In genomic region chr17:6755731-6756184, GRCh38 we compare ENCODE assay signal across 8 cellular contexts. TPM values are rescaled to one million over a fixed set of nuclear protein-coding genes. Genes with fewer than 3 reads are reported as not detected.
DNase-seq lines count a peak whose midpoint lies in the region; ATAC-seq and TF ChIP-seq lines count a peak whose summit lies in the region.

XAF1 (plus strand) TSS chr17:6756046; CDS start chr17:6756079, 33 bp downstream.

- no peak for TF ChIP-seq CTCF in endothelial cell (IDR thresholded peaks at IDR 0.05; ENCODE audit: unreplicated experiment)
- TF ChIP-seq CTCF in tibial nerve (IDR thresholded peaks at IDR 0.05), result no peak

- POLR2A ChIA-PET in naive thymus-derived CD8-positive, alpha-beta T cell (lab: Charles Lee), result interaction anchor here (0.5 kb wide), 1 partner anchor 318 kb away, joined by 9 read pairs; no protein-coding TSS in a partner anchor

- TF ChIP-seq POLR2A in tibial nerve (IDR thresholded peaks at IDR 0.05), result no peak

- peak within 1 kb of the TSS; percentile 69 to 92 (median 83) for H3K27ac ChIP-seq in tibial nerve

- H3K27me3 ChIP-seq in tibial nerve, result no peaks in the 10 kb centered on the region

- H3K4me3 ChIP-seq in tibial nerve, result peak within 1 kb of the TSS; percentile 31 to 72 (median 50)

- no peaks in the 10 kb centered on the region for H3K9me3 Mint-ChIP-seq in endothelial cell (ENCODE audit: unreplicated experiment)
- no peaks in the 10 kb centered on the region for H3K9me3 Mint-ChIP-seq in naive thymus-derived CD8-positive, alpha-beta T cell

- H3K36me3 Mint-ChIP-seq in endothelial cell (ENCODE audit: low read depth, unreplicated experiment), result no peaks in the 10 kb centered on the region
- peaks cover 4 to 29% (median 26%) of the 10 kb centered on the region in 3 donors for H3K36me3 Mint-ChIP-seq in naive thymus-derived CD8-positive, alpha-beta T cell

- DNase-seq in AG20443 (ENCODE audit: low spot score), result peak; percentile 50
- DNase-seq in activated CD4-positive, alpha-beta T cell treated with anti-CD3 and anti-CD28 coated beads, Interleukin-2, amount 50 U/mL, for 1 hour, result peak; percentile 32
- no peak for DNase-seq in endothelial cell (ENCODE audit: low spot score)
- DNase-seq in naive thymus-derived CD8-positive, alpha-beta T cell, result peak in 8 of 10 donors; percentile 7 to 61 (median 40)
- DNase-seq in tibial nerve (ENCODE audit: low spot score in 2 of 2), result peak in 1 of 2 donors; percentile 34
- DNase-seq in SK-N-DZ (ENCODE audit: low spot score), result no peak

- no peak for TF ChIP-seq EP300 in tibial nerve (IDR thresholded peaks at IDR 0.05)

- peak; percentile 44 for ATAC-seq in HG03432 (IDR thresholded peaks at IDR 0.05; ENCODE audit: unreplicated experiment)
- ATAC-seq in naive thymus-derived CD8-positive, alpha-beta T cell, result peak; percentile 76 to 79
- ATAC-seq in GM18909 (IDR thresholded peaks at IDR 0.05; ENCODE audit: poor library complexity, unreplicated experiment), result no peak

- peak within 1 kb of the TSS; percentile 11 for H3K4me3 Mint-ChIP-seq in endothelial cell (ENCODE audit: unreplicated experiment)
- H3K4me3 Mint-ChIP-seq in naive thymus-derived CD8-positive, alpha-beta T cell, result peak within 1 kb of the TSS; percentile 93 to 100 (median 98)

- peaks cover 0 to 28% (median 0%) of the 10 kb centered on the region in 3 donors for H3K36me3 ChIP-seq in tibial nerve

- H3K27ac Mint-ChIP-seq in endothelial cell (ENCODE audit: unreplicated experiment), result no peak within 1 kb of the TSS
- peak within 1 kb of the TSS; percentile 91 to 100 (median 96) for H3K27ac Mint-ChIP-seq in naive thymus-derived CD8-positive, alpha-beta T cell

- WGBS in tibial nerve, 2 donors, result 26 to 27% methylated on average over 12 to 14 of the region's 14 CpGs

- H3K9me3 ChIP-seq in tibial nerve, result no peaks in the 10 kb centered on the region

- peaks cover 7% of the 10 kb centered on the region for H3K27me3 Mint-ChIP-seq in endothelial cell (ENCODE audit: unreplicated experiment)
- H3K27me3 Mint-ChIP-seq in naive thymus-derived CD8-positive, alpha-beta T cell, result no peaks in the 10 kb centered on the region

- peaks cover 0 to 61% (median 30%) of the 10 kb centered on the region in 4 donors for H3K4me1 ChIP-seq in tibial nerve

- H3K4me1 Mint-ChIP-seq in endothelial cell (ENCODE audit: unreplicated experiment), result peaks cover 46% of the 10 kb centered on the region
- peaks cover 43 to 71% (median 66%) of the 10 kb centered on the region in 4 donors for H3K4me1 Mint-ChIP-seq in naive thymus-derived CD8-positive, alpha-beta T cell

RNA-seq across cellular contexts. Expression of gene XAF1, which starts in this region (rescaled TPM):
- total RNA-seq in endothelial cell (ENCODE audit: unreplicated experiment) (0.38 TPM), tibial nerve (10 to 100 TPM; 25.2 to 50.3 (median 45.6) TPM)
- total RNA-seq in naive thymus-derived CD8-positive, alpha-beta T cell, result 10 to 100 TPM; 40.7 to 41.3 TPM
- 10 to 100 TPM; 19.7 to 40.0 (median 22.0) TPM for polyA plus RNA-seq in naive thymus-derived CD8-positive, alpha-beta T cell
- not detected in 2 replicates for polyA plus RNA-seq in SK-N-DZ (2014; cell fraction: cytosol; rRNA removed)
- not detected in 2 replicates for polyA plus RNA-seq in SK-N-DZ (2014; cell fraction: nucleus; rRNA removed)

Comparison
In these comparisons a context has a peak if more than half of its experiments do, and no peak if none do; other contexts are left out.
1. RNA of gene XAF1 (total RNA-seq): 25.2 to 50.3 TPM in tibial nerve and 40.7 to 41.3 TPM in naive thymus-derived CD8-positive, alpha-beta T cell; 0.38 TPM in endothelial cell (single experiment); every median in the first group is over 10 times any median in the second.
2. DNase-seq: peak in AG20443 (single experiment), activated CD4-positive, alpha-beta T cell treated with anti-CD3 and anti-CD28 coated beads, Interleukin-2, amount 50 U/mL, for 1 hour (single experiment) and naive thymus-derived CD8-positive, alpha-beta T cell (8 of 10); none in endothelial cell (single experiment) and SK-N-DZ (single experiment).